In the genomic region with DNA sequence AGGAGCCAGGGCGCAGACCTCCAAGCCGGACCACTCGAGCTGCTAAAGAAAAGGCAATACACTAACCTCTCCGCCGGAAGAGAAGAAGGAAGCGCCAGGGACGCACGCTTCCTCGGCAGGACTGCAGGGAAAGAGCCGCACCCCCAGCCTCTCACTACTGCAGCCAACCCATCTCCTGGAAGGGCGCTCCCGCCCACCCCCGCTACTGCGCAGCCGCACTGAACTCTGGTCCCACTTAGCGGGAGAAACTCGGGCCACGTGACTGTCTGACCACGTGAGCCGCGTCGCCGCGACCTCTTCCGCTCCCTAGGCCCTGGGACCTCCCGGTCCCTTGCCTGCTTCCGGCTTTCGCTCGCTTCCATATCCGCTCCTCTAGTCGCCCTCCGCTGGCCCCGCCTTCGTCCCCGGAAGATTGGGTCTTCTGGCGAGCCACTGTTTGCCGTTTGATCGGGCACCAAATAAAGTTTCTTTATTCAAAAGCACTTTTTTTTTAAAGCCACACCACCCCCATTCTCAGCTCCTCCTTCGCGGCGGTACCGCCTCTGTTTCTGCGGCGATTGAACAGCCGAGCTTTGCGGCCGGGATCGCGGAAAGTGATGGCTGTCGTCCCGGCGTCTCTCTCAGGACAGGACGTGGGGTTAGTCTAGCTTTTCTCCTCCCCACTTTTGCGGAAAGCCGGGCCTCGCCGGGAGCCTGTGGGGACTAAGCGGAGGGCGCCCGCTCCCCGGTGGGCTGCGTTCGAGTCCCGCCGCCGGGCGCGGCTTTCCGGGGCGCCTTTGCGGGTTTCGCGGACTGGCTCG, we compare ENCODE assay signal across 8 cellular contexts. TPM values are rescaled to one million over a fixed set of nuclear protein-coding genes. Genes with fewer than 3 reads are reported as not detected.
DNase-seq lines count a peak whose midpoint lies in the region; ATAC-seq and TF ChIP-seq lines count a peak whose summit lies in the region.

A gene with protein sequence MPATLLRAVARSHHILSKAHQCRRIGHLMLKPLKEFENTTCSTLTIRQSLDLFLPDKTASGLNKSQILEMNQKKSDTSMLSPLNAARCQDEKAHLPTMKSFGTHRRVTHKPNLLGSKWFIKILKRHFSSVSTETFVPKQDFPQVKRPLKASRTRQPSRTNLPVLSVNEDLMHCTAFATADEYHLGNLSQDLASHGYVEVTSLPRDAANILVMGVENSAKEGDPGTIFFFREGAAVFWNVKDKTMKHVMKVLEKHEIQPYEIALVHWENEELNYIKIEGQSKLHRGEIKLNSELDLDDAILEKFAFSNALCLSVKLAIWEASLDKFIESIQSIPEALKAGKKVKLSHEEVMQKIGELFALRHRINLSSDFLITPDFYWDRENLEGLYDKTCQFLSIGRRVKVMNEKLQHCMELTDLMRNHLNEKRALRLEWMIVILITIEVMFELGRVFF (minus strand): TSS at position 177 of the 800 bp plus-strand sequence. CDS start 6,315 bp downstream, outside the sequence.

- H3K36me3 ChIP-seq in PC-3 (ENCODE audit: low read depth, low read length) = no peaks in the 10 kb centered on the region

- peak within 1 kb of the TSS; percentile 99 for H3K4me3 ChIP-seq in PC-3 (ENCODE audit: low read length)
- H3K4me3 ChIP-seq in epithelial cell of esophagus (ENCODE audit: low read length) = peak within 1 kb of the TSS; percentile 99
- H3K4me3 ChIP-seq in mononuclear cell (ENCODE audit: low read length) = peak within 1 kb of the TSS; percentile 82

- BruUV-seq in PC-3 (replicated peaks; lab: Mats Ljungman, UMichigan) = no TSS peak

- H3K4me1 ChIP-seq in PC-3 (ENCODE audit: insufficient read depth, low read length) (peaks cover 6% of the 10 kb centered on the region; the same call in 1 of the 2 replicates), mononuclear cell (ENCODE audit: insufficient read depth, low read length) (peaks cover 13% of the 10 kb centered on the region)

- no peak for TF ChIP-seq RAD21 in Ishikawa (IDR thresholded peaks at IDR 0.05; ENCODE audit: low read depth)

- H3K9ac ChIP-seq in PC-3 (ENCODE audit: low read length) = peak within 1 kb of the TSS; percentile 97

- ATAC-seq in GM21576 (IDR thresholded peaks at IDR 0.05; ENCODE audit: unreplicated experiment) = peak; percentile 97
- ATAC-seq in PC-3 = peak; percentile 97

- DNase-seq in DMS114 treated with DMSO at 0.1 percent for 48 hours (lab: John Stamatoyannopoulos, UW; ENCODE audit: unreplicated experiment) (peak; percentile 97), PC-3 (peak; percentile 98), activated T-cell treated with anti-CD3 and anti-CD28 coated beads for 48 hours (ENCODE audit: low read depth) (peak; percentile 98), epithelial cell of esophagus (ENCODE audit: low read depth) (peak; percentile 100)
- peak; percentile 98 to 99 for DNase-seq in stimulated activated CD8-positive, alpha-beta memory T cell treated with anti-CD3 and anti-CD28 coated beads, Interleukin-4, amount 100 ng/mL, for 1 hour (ENCODE audit: low read depth in 2 of 2, low spot score in 1 of 2)

- peak within 1 kb of the TSS; percentile 68 for H3K27ac ChIP-seq in PC-3 (ENCODE audit: low read length)

- TF ChIP-seq CTCF in PC-3 (conservative IDR thresholded peaks at IDR 0.05; ENCODE audit: low read depth, low read length) = no peak
- TF ChIP-seq CTCF in epithelial cell of esophagus (IDR thresholded peaks at IDR 0.05; ENCODE audit: insufficient read depth, low read depth, low read length, missing control alignments) = no peak

- no peaks in the 10 kb centered on the region for H4K20me1 ChIP-seq in PC-3 (ENCODE audit: low read length)

- H3F3A ChIP-seq in PC-3 (ENCODE audit: low read length, unreplicated experiment) = no peaks in the 10 kb centered on the region

- CTCF ChIA-PET in PC-3 (lab: Charles Lee) = no interaction called here

- no peaks in the 10 kb centered on the region for H3K9me2 ChIP-seq in PC-3 (replicated peaks; ENCODE audit: low read length)

- no peaks in the 10 kb centered on the region for H3K27me3 ChIP-seq in PC-3 (ENCODE audit: low read length)
- H3K27me3 ChIP-seq in mononuclear cell (ENCODE audit: insufficient read depth, low read length) = no peaks in the 10 kb centered on the region

- peak; percentile 51; the same call in 1 of the 2 replicates for TF ChIP-seq EP300 in Ishikawa (IDR thresholded peaks at IDR 0.05; ENCODE audit: borderline replicate concordance)

- H3K9me3 ChIP-seq in PC-3 (ENCODE audit: low read length) (no peaks in the 10 kb centered on the region), mononuclear cell (ENCODE audit: low read depth, low read length) (no peaks in the 10 kb centered on the region)

- H3K4me2 ChIP-seq in PC-3 (ENCODE audit: low read length) = peak within 1 kb of the TSS; percentile 92

- intact Hi-C loops in PC-3 (cut with micrococcal nuclease) = loop anchor here (2.0 kb wide), 1 partner anchor 61 kb away; a partner anchor contains a TSS

- peaks cover 54% of the 10 kb centered on the region for H3K79me2 ChIP-seq in PC-3 (ENCODE audit: low read length)

- POLR2A ChIA-PET in PC-3 (lab: Charles Lee; ENCODE audit: unreplicated experiment) = no interaction called here

- peak within 1 kb of the TSS; percentile 95 for H2AFZ ChIP-seq in PC-3 (ENCODE audit: low read length)

TF ChIP-seq in Ishikawa, 13 proteins besides CTCF, POLR2A, EP300 and RAD21:
- TF ChIP-seq YY1 (IDR thresholded peaks at IDR 0.05; ENCODE audit: low read depth) (peak; percentile 67), TCF12 (IDR thresholded peaks at IDR 0.05; ENCODE audit: low read depth) (peak; percentile 61), ZBTB7A (IDR thresholded peaks at IDR 0.05; ENCODE audit: low read depth) (no peak), FOXM1 (IDR thresholded peaks at IDR 0.05; ENCODE audit: borderline replicate concordance, low read depth) (0 out of 2 replicates have a peak, but pooled peaks have one; percentile 22), EGR1 (IDR thresholded peaks at IDR 0.05) (peak; percentile 44; the same call in 1 of the 2 replicates), TAF1 (IDR thresholded peaks at IDR 0.05; ENCODE audit: low read depth) (peak; percentile 76)
- TF ChIP-seq, protein P1, sequence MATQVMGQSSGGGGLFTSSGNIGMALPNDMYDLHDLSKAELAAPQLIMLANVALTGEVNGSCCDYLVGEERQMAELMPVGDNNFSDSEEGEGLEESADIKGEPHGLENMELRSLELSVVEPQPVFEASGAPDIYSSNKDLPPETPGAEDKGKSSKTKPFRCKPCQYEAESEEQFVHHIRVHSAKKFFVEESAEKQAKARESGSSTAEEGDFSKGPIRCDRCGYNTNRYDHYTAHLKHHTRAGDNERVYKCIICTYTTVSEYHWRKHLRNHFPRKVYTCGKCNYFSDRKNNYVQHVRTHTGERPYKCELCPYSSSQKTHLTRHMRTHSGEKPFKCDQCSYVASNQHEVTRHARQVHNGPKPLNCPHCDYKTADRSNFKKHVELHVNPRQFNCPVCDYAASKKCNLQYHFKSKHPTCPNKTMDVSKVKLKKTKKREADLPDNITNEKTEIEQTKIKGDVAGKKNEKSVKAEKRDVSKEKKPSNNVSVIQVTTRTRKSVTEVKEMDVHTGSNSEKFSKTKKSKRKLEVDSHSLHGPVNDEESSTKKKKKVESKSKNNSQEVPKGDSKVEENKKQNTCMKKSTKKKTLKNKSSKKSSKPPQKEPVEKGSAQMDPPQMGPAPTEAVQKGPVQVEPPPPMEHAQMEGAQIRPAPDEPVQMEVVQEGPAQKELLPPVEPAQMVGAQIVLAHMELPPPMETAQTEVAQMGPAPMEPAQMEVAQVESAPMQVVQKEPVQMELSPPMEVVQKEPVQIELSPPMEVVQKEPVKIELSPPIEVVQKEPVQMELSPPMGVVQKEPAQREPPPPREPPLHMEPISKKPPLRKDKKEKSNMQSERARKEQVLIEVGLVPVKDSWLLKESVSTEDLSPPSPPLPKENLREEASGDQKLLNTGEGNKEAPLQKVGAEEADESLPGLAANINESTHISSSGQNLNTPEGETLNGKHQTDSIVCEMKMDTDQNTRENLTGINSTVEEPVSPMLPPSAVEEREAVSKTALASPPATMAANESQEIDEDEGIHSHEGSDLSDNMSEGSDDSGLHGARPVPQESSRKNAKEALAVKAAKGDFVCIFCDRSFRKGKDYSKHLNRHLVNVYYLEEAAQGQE (IDR thresholded peaks at IDR 0.05; ENCODE audit: low read depth) = no peak
- TF ChIP-seq, protein P2, sequence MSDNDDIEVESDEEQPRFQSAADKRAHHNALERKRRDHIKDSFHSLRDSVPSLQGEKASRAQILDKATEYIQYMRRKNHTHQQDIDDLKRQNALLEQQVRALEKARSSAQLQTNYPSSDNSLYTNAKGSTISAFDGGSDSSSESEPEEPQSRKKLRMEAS (IDR thresholded peaks at IDR 0.05) = peak; percentile 95
- TF ChIP-seq, protein P3, sequence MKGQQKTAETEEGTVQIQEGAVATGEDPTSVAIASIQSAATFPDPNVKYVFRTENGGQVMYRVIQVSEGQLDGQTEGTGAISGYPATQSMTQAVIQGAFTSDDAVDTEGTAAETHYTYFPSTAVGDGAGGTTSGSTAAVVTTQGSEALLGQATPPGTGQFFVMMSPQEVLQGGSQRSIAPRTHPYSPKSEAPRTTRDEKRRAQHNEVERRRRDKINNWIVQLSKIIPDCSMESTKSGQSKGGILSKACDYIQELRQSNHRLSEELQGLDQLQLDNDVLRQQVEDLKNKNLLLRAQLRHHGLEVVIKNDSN (IDR thresholded peaks at IDR 0.05) = peak; percentile 100

RNA-seq across cellular contexts. Expression of the gene that starts here (rescaled TPM):
- total RNA-seq in PC-3 (2014; rRNA removed) = 13.9 and 20.8 TPM in 2 replicates
- 9.2 TPM for total RNA-seq in mononuclear cell

Comparison
In these comparisons a context has a peak if more than half of its experiments do, and no peak if none do; other contexts are left out.
1. Peak in every context shown above with its lines: DNase-seq, ATAC-seq, H3K4me3 ChIP-seq and H3K27ac ChIP-seq.